12 cellular contexts compared by ENCODE assay signal in genomic region chr19:43561144-43561970, GRCh38. TPM values are rescaled to one million over a fixed set of nuclear protein-coding genes. Genes with fewer than 3 reads are reported as not detected.
A peak's percentile ranks its signal among the peaks of the same experiment; 100 is the strongest.
DNase-seq lines count a peak whose midpoint lies in the region; ATAC-seq, FAIRE-seq and TF ChIP-seq lines count a peak whose summit lies in the region.
"Had no signal": no experiment of that assay in that cellular context is flagged by ENCODE, and none has a peak within 500 bp of the region (broad histone marks: within the 10 kb centered on the region; RNA-seq: fewer than 3 reads in every experiment).

No MANE protein-coding gene starts in this region.

- peaks cover 0 to 3% (median 0%) of the 10 kb centered on the region in 7 donors for H3K9me3 Mint-ChIP-seq in CD14-positive monocyte
- no peaks in the 10 kb centered on the region for H3K9me3 Mint-ChIP-seq in neural progenitor cell

- H2AFZ ChIP-seq in K562 (ENCODE audit: low read depth, low read length) (no peak overlapping the region), neural progenitor cell (replicated peaks) (no peak overlapping the region)

- H3K36me3 ChIP-seq in K562 (ENCODE audit: control insufficient read depth, insufficient read depth, low read length): peaks cover 45% of the 10 kb centered on the region; the same call in 2 of the 3 replicates
- no peaks in the 10 kb centered on the region for H3K36me3 ChIP-seq in neural progenitor cell

- H3K4me3 ChIP-seq in HL-60 (replicated peaks; ENCODE audit: insufficient read depth, low read length) (no peak overlapping the region), K562 (no peak overlapping the region), neural progenitor cell (no peak overlapping the region)

- no peak for TF ChIP-seq EP300 in K562 (IDR thresholded peaks at IDR 0.05; ENCODE audit: low read length)

- H3K4me2 ChIP-seq in K562 (ENCODE audit: insufficient read depth, low read length) (no peak overlapping the region), neural progenitor cell (no peak overlapping the region)

- H3K27me3 Mint-ChIP-seq in CD14-positive monocyte (ENCODE audit: low read depth in 3 of 3) (peaks cover 0 to 4% (median 0%) of the 10 kb centered on the region in 3 donors), neural progenitor cell (ENCODE audit: insufficient read depth, low read depth) (no peaks in the 10 kb centered on the region)

- H3K36me3 Mint-ChIP-seq in CD14-positive monocyte: peaks cover 37 to 54% of the 10 kb centered on the region in 2 donors
- H3K36me3 Mint-ChIP-seq in neural progenitor cell: peaks cover 22% of the 10 kb centered on the region

- CTCF ChIA-PET in K562 (lab: Yijun Ruan, JAX; ENCODE audit: low intra/inter-chr PET ratio): no interaction called here

- no peaks in the 10 kb centered on the region for H3K9me1 ChIP-seq in K562 (ENCODE audit: control insufficient read depth, insufficient read depth, low read length)

- ATAC-seq in K562 (peak; percentile 21; the same call in 1 of the 3 replicates), GM18867 (IDR thresholded peaks at IDR 0.05; ENCODE audit: unreplicated experiment) (no peak)

- H3K9me3 ChIP-seq in K562 (replicated peaks; ENCODE audit: control insufficient read depth, insufficient read depth, low read depth, low read length) (no peaks in the 10 kb centered on the region), neural progenitor cell (ENCODE audit: low read depth) (no peaks in the 10 kb centered on the region)

- H4K20me1 ChIP-seq in K562 (replicated peaks; ENCODE audit: control insufficient read depth, insufficient read depth, low read length) (no peaks in the 10 kb centered on the region; the same call in 1 of the 2 replicates), neural progenitor cell (ENCODE audit: low read depth) (no peaks in the 10 kb centered on the region)

- peak overlapping the region; percentile 47 to 99 (median 95) for H3K27ac Mint-ChIP-seq in CD14-positive monocyte
- H3K27ac Mint-ChIP-seq in neural progenitor cell: no peak overlapping the region

- FAIRE-seq in K562 (lab: Jason Lieb, UNC): no peak
- FAIRE-seq: H1 had no signal

- WGBS in K562 (ENCODE audit: insufficient coverage, low coverage, missing lambda C conversion rate): 81% methylated on average over 12 of the region's 12 CpGs

- H3K4me1 Mint-ChIP-seq in CD14-positive monocyte: peaks cover 43% of the 10 kb centered on the region
- no peaks in the 10 kb centered on the region for H3K4me1 Mint-ChIP-seq in neural progenitor cell

- BruUV-seq in K562 (replicated peaks; lab: Mats Ljungman, UMichigan): no TSS peak

- H3F3A ChIP-seq in neural progenitor cell (ENCODE audit: low read depth): no peaks in the 10 kb centered on the region

- in situ Hi-C loops in K562 (cut with MboI): no loop called here

- no peak for TF ChIP-seq POLR2A in K562 (conservative IDR thresholded peaks at IDR 0.05)

- no peak for TF ChIP-seq CTCF in CD14-positive monocyte (IDR thresholded peaks at IDR 0.05)
- no peak for TF ChIP-seq CTCF in HL-60 (IDR thresholded peaks at IDR 0.05; ENCODE audit: insufficient read depth, low read length)
- TF ChIP-seq CTCF in K562 (IDR thresholded peaks at IDR 0.05 in 2 of 3, conservative IDR thresholded peaks at IDR 0.05 in 1 of 3; ENCODE audit: insufficient read depth in 2 of 3, low read depth in 1 of 3, low read length in 3 of 3): no peak
- TF ChIP-seq CTCF in neural progenitor cell (IDR thresholded peaks at IDR 0.05): no peak

- H3K27me3 ChIP-seq in HL-60 (ENCODE audit: insufficient read depth, poor library complexity, severe bottlenecking): no peaks in the 10 kb centered on the region
- H3K27me3 ChIP-seq in K562 (ENCODE audit: control insufficient read depth in 2 of 2, insufficient read depth in 2 of 2, low read length in 2 of 2): no peaks in the 10 kb centered on the region
- H3K27me3 ChIP-seq in neural progenitor cell: no peaks in the 10 kb centered on the region

- H3K27ac ChIP-seq in HL-60 (replicated peaks): peak overlapping the region; percentile 81
- peak overlapping the region; percentile 18; the same call in 1 of the 3 replicates for H3K27ac ChIP-seq in K562 (ENCODE audit: extremely low read depth, low read depth, low read length)
- H3K27ac ChIP-seq in neural progenitor cell: no peak overlapping the region

- H3K4me1 ChIP-seq in K562 (replicated peaks in 1 of 2; ENCODE audit: control insufficient read depth in 2 of 2, insufficient read depth in 2 of 2, low read length in 2 of 2): peaks cover 3 to 4% of the 10 kb centered on the region in 2 experiments; a peak in 4 of 5 replicates
- no peaks in the 10 kb centered on the region for H3K4me1 ChIP-seq in neural progenitor cell

- H3K9ac ChIP-seq in K562 (ENCODE audit: insufficient read depth in 1 of 2, low read depth in 2 of 2, low read length in 2 of 2) (no peak overlapping the region), neural progenitor cell (no peak overlapping the region)

- no peaks in the 10 kb centered on the region for H3K79me2 ChIP-seq in K562 (ENCODE audit: control insufficient read depth, insufficient read depth, low read length)
- no peaks in the 10 kb centered on the region for H3K79me2 ChIP-seq in neural progenitor cell (ENCODE audit: low read depth)

- POLR2A ChIA-PET in K562 (lab: Yijun Ruan, JAX): interaction anchor here (3.6 kb wide), 1 partner anchor 10 kb away, joined by 19 read pairs; no protein-coding TSS in a partner anchor

- H3K4me3 Mint-ChIP-seq in CD14-positive monocyte (no peak overlapping the region), neural progenitor cell (peak overlapping the region; percentile 7)

- intact Hi-C loops in CD14-positive monocyte (cut with micrococcal nuclease): no loop called here
- intact Hi-C loops in K562 (cut with micrococcal nuclease): no loop called here

- no peak for TF ChIP-seq RAD21 in K562 (CRISPR knock-in tag; conservative IDR thresholded peaks at IDR 0.05 in 1 of 2, IDR thresholded peaks at IDR 0.05 in 1 of 2)

- DNase-seq in CD14-positive monocyte (ENCODE audit: low spot score): no peak
- DNase-seq in HL-60 (ENCODE audit: low read depth in 1 of 2, low spot score in 1 of 2): no peak
- DNase-seq in K562 (ENCODE audit: extremely low read depth in 1 of 4, low spot score in 3 of 4): no peak
- DNase-seq in neural progenitor cell (ENCODE audit: low spot score): no peak
- DNase-seq in superior temporal gyrus (ENCODE audit: extremely low spot score): no peak
- no peak for DNase-seq in COLO668 (lab: John Stamatoyannopoulos, UW; ENCODE audit: unreplicated experiment)
- DNase-seq: NCI-H187 treated with DMSO at 0.1 percent for 48 hours; NCI-H774; stimulated activated CD4-positive, alpha-beta T cell treated with anti-CD3 and anti-CD28 coated beads, Interleukin-2, amount 100 ng/mL, for 48 hours had no signal

RNA-seq across cellular contexts. Expression of gene XRCC1, which starts 14.0 kb away (rescaled TPM):
- 10 to 100 TPM; 13.1 to 19.3 TPM for polyA plus RNA-seq in CD14-positive monocyte
- total RNA-seq in K562 (2011; cell fraction: chromatin; rRNA removed; ENCODE audit: low replicate concordance): 25.5 and 58.8 TPM in 2 replicates
- total RNA-seq in K562 (2011; cell fraction: nucleolus; rRNA removed): 39.7 and 51.4 TPM in 2 replicates
- total RNA-seq in K562 (2011; cell fraction: nucleoplasm; rRNA removed): 27.4 and 37.4 TPM in 2 replicates
- total RNA-seq in K562 (2014; rRNA removed): 31.5 and 40.2 TPM in 2 replicates
- total RNA-seq in K562 (2014; rRNA removed; fragmentation: Illumina TruSeq; extraction: Trizol): 10.4 and 13.7 TPM in 2 replicates
- 24.4 and 24.9 TPM in 2 replicates for total RNA-seq in K562 (2015; rRNA removed; fragmentation: Illumina TruSeq; extraction: Trizol)
- total RNA-seq in K562 (2021): 24.9 and 27.9 TPM in 2 replicates
- polyA plus RNA-seq in K562 (2011; rRNA removed): 21.8 and 23.3 TPM in 2 replicates
- polyA plus RNA-seq in K562 (2011; cell fraction: cytosol; rRNA removed): 24.3 and 42.9 TPM in 2 replicates
- 24.5 and 33.4 TPM in 2 replicates for polyA plus RNA-seq in K562 (2011; cell fraction: nucleus; rRNA removed)
- 32.0 and 53.8 TPM in 2 replicates for polyA plus RNA-seq in K562 (2012)
- 36.9 and 37.0 TPM in 2 replicates for polyA plus RNA-seq in K562 (2014; fragmentation: Illumina TruSeq; extraction: Trizol)
- polyA plus RNA-seq in K562 (2014; fragmentation: Nextera tagmentation; extraction: Ambion mirVana): 1 to 10 TPM; 1.5 to 5.2 TPM
- 33.8 and 34.9 TPM in 2 replicates for polyA plus RNA-seq in K562 (2014; rRNA removed)
- 15.2 and 24.9 TPM in 2 replicates for polyA minus RNA-seq in K562 (2011; rRNA and poly(A)+ RNA removed)
- polyA minus RNA-seq in K562 (2011; cell fraction: cytosol; rRNA and poly(A)+ RNA removed): 20.2 and 26.3 TPM in 2 replicates
- 17.1 and 18.3 TPM in 2 replicates for polyA minus RNA-seq in K562 (2011; cell fraction: nucleus; rRNA and poly(A)+ RNA removed)
- total RNA-seq in neural progenitor cell (ENCODE audit: low replicate concordance): 33.8 and 88.8 TPM in 2 replicates

RNA-seq across cellular contexts. Expression of gene PINLYP, which starts 14.2 kb away (rescaled TPM):
- polyA plus RNA-seq in CD14-positive monocyte (1 to 10 TPM in 1 of 2 donors, under 1 TPM in 1; 0.93 to 1.3 TPM), K562 (2011; rRNA removed) (1.0 and 1.5 TPM in 2 replicates), K562 (2014; fragmentation: Illumina TruSeq; extraction: Trizol) (2.8 and 4.7 TPM in 2 replicates), K562 (2014; fragmentation: Nextera tagmentation; extraction: Ambion mirVana) (1 to 10 TPM; 4.6 to 6.0 TPM), K562 (2014; rRNA removed) (6.7 and 8.0 TPM in 2 replicates)
- 0.30 and 1.1 TPM in 2 replicates for total RNA-seq in K562 (2011; cell fraction: chromatin; rRNA removed; ENCODE audit: low replicate concordance)
- 0.66 and 1.0 TPM in 2 replicates for total RNA-seq in K562 (2011; cell fraction: nucleolus; rRNA removed)
- 0.76 and 0.95 TPM in 2 replicates for total RNA-seq in K562 (2011; cell fraction: nucleoplasm; rRNA removed)
- total RNA-seq in K562 (2014; rRNA removed) (1.1 TPM in 2 replicates), K562 (2014; rRNA removed; fragmentation: Illumina TruSeq; extraction: Trizol) (1.1 and 1.7 TPM in 2 replicates), K562 (2015; rRNA removed; fragmentation: Illumina TruSeq; extraction: Trizol) (2.2 and 2.7 TPM in 2 replicates), K562 (2021) (1.00 and 2.4 TPM in 2 replicates), neural progenitor cell (ENCODE audit: low replicate concordance) (4.0 and 8.6 TPM in 2 replicates)
- polyA plus RNA-seq in K562 (2011; cell fraction: cytosol; rRNA removed): 0.73 and 1.8 TPM in 2 replicates
- 0.51 and 0.56 TPM in 2 replicates for polyA plus RNA-seq in K562 (2011; cell fraction: nucleus; rRNA removed)
- polyA plus RNA-seq in K562 (2012): 3.9 and 4.2 TPM in 2 replicates
- polyA minus RNA-seq in K562 (2011; rRNA and poly(A)+ RNA removed): 0.11 and 0.24 TPM in 2 replicates
- not detected in 2 replicates for polyA minus RNA-seq in K562 (2011; cell fraction: cytosol; rRNA and poly(A)+ RNA removed)
- 0.67 TPM in 1 of 2 replicates, not detected in the other for polyA minus RNA-seq in K562 (2011; cell fraction: nucleus; rRNA and poly(A)+ RNA removed)

RNA-seq across cellular contexts. Expression of gene ZNF575, which starts 28.4 kb away (rescaled TPM):
- polyA plus RNA-seq in CD14-positive monocyte (under 1 TPM; 0.25 to 0.79 TPM), K562 (2011; rRNA removed) (0.03 TPM in 1 of 2 replicates, not detected in the other), K562 (2014; fragmentation: Illumina TruSeq; extraction: Trizol) (not detected in 2 replicates), K562 (2014; fragmentation: Nextera tagmentation; extraction: Ambion mirVana) (not detected), K562 (2014; rRNA removed) (0.98 and 1.4 TPM in 2 replicates)
- not detected in 2 replicates for total RNA-seq in K562 (2011; cell fraction: chromatin; rRNA removed; ENCODE audit: low replicate concordance)
- not detected in 2 replicates for total RNA-seq in K562 (2011; cell fraction: nucleolus; rRNA removed)
- total RNA-seq in K562 (2011; cell fraction: nucleoplasm; rRNA removed): not detected in 2 replicates
- total RNA-seq in K562 (2014; rRNA removed) (0.32 and 0.37 TPM in 2 replicates), K562 (2014; rRNA removed; fragmentation: Illumina TruSeq; extraction: Trizol) (not detected in 2 replicates), K562 (2015; rRNA removed; fragmentation: Illumina TruSeq; extraction: Trizol) (not detected in 2 replicates), K562 (2021) (0.20 and 0.72 TPM in 2 replicates), neural progenitor cell (ENCODE audit: low replicate concordance) (not detected in 2 replicates)
- polyA plus RNA-seq in K562 (2011; cell fraction: cytosol; rRNA removed): 0.06 TPM in 1 of 2 replicates, not detected in the other
- 0.06 and 0.31 TPM in 2 replicates for polyA plus RNA-seq in K562 (2011; cell fraction: nucleus; rRNA removed)
- 0.25 and 0.65 TPM in 2 replicates for polyA plus RNA-seq in K562 (2012)
- polyA minus RNA-seq in K562 (2011; rRNA and poly(A)+ RNA removed): not detected in 2 replicates
- polyA minus RNA-seq in K562 (2011; cell fraction: cytosol; rRNA and poly(A)+ RNA removed): not detected in 2 replicates
- not detected in 2 replicates for polyA minus RNA-seq in K562 (2011; cell fraction: nucleus; rRNA and poly(A)+ RNA removed)
- total RNA-seq: H1, M059J had no signal

RNA-seq across cellular contexts. Expression of gene ETHE1, which starts 34.4 kb away (rescaled TPM):
- 100 to 1,000 TPM; 111 to 135 TPM for polyA plus RNA-seq in CD14-positive monocyte
- 5.9 and 15.8 TPM in 2 replicates for total RNA-seq in K562 (2011; cell fraction: chromatin; rRNA removed; ENCODE audit: low replicate concordance)
- 20.1 and 21.7 TPM in 2 replicates for total RNA-seq in K562 (2011; cell fraction: nucleolus; rRNA removed)
- total RNA-seq in K562 (2011; cell fraction: nucleoplasm; rRNA removed): 11.6 and 14.7 TPM in 2 replicates
- total RNA-seq in K562 (2014; rRNA removed): 15.7 and 17.1 TPM in 2 replicates
- 5.2 and 5.9 TPM in 2 replicates for total RNA-seq in K562 (2014; rRNA removed; fragmentation: Illumina TruSeq; extraction: Trizol)
- total RNA-seq in K562 (2015; rRNA removed; fragmentation: Illumina TruSeq; extraction: Trizol): 8.8 and 10.2 TPM in 2 replicates
- 9.1 and 13.0 TPM in 2 replicates for total RNA-seq in K562 (2021)
- 17.3 and 28.5 TPM in 2 replicates for polyA plus RNA-seq in K562 (2011; rRNA removed)
- 36.7 and 38.1 TPM in 2 replicates for polyA plus RNA-seq in K562 (2011; cell fraction: cytosol; rRNA removed)
- 28.8 and 29.7 TPM in 2 replicates for polyA plus RNA-seq in K562 (2011; cell fraction: nucleus; rRNA removed)
- 15.5 and 28.0 TPM in 2 replicates for polyA plus RNA-seq in K562 (2012)
- polyA plus RNA-seq in K562 (2014; fragmentation: Illumina TruSeq; extraction: Trizol): 10.2 and 13.8 TPM in 2 replicates
- 1 to 10 TPM; 2.9 to 5.4 TPM for polyA plus RNA-seq in K562 (2014; fragmentation: Nextera tagmentation; extraction: Ambion mirVana)
- 19.1 and 21.0 TPM in 2 replicates for polyA plus RNA-seq in K562 (2014; rRNA removed)
- 12.5 and 13.7 TPM in 2 replicates for polyA minus RNA-seq in K562 (2011; rRNA and poly(A)+ RNA removed)
- polyA minus RNA-seq in K562 (2011; cell fraction: cytosol; rRNA and poly(A)+ RNA removed): 9.9 and 10.0 TPM in 2 replicates
- 10.8 and 14.2 TPM in 2 replicates for polyA minus RNA-seq in K562 (2011; cell fraction: nucleus; rRNA and poly(A)+ RNA removed)
- total RNA-seq in neural progenitor cell (ENCODE audit: low replicate concordance): 13.6 and 27.8 TPM in 2 replicates

RNA-seq across cellular contexts. Expression of gene IRGQ, which starts 34.6 kb away (rescaled TPM):
- polyA plus RNA-seq in CD14-positive monocyte (1 to 10 TPM; 1.8 to 2.9 TPM), K562 (2011; rRNA removed) (8.3 and 11.2 TPM in 2 replicates), K562 (2014; fragmentation: Illumina TruSeq; extraction: Trizol) (3.4 and 5.1 TPM in 2 replicates), K562 (2014; fragmentation: Nextera tagmentation; extraction: Ambion mirVana) (10 to 100 TPM in 1 of 2 experiments, 1 to 10 TPM in 1; 3.5 to 11.2 TPM), K562 (2014; rRNA removed) (6.2 and 6.6 TPM in 2 replicates)
- total RNA-seq in K562 (2011; cell fraction: chromatin; rRNA removed; ENCODE audit: low replicate concordance): 18.5 and 25.1 TPM in 2 replicates
- 14.3 and 16.3 TPM in 2 replicates for total RNA-seq in K562 (2011; cell fraction: nucleolus; rRNA removed)
- 23.6 and 35.4 TPM in 2 replicates for total RNA-seq in K562 (2011; cell fraction: nucleoplasm; rRNA removed)
- total RNA-seq in K562 (2014; rRNA removed) (5.3 and 7.3 TPM in 2 replicates), K562 (2014; rRNA removed; fragmentation: Illumina TruSeq; extraction: Trizol) (8.8 and 9.6 TPM in 2 replicates), K562 (2015; rRNA removed; fragmentation: Illumina TruSeq; extraction: Trizol) (7.8 and 7.9 TPM in 2 replicates), K562 (2021) (16.8 and 19.2 TPM in 2 replicates), neural progenitor cell (ENCODE audit: low replicate concordance) (27.4 and 31.5 TPM in 2 replicates)
- polyA plus RNA-seq in K562 (2011; cell fraction: cytosol; rRNA removed): 6.4 and 14.2 TPM in 2 replicates
- 7.0 and 10.7 TPM in 2 replicates for polyA plus RNA-seq in K562 (2011; cell fraction: nucleus; rRNA removed)
- polyA plus RNA-seq in K562 (2012): 2.1 and 2.5 TPM in 2 replicates
- polyA minus RNA-seq in K562 (2011; rRNA and poly(A)+ RNA removed): 13.0 and 15.6 TPM in 2 replicates
- 8.6 and 11.0 TPM in 2 replicates for polyA minus RNA-seq in K562 (2011; cell fraction: cytosol; rRNA and poly(A)+ RNA removed)
- polyA minus RNA-seq in K562 (2011; cell fraction: nucleus; rRNA and poly(A)+ RNA removed): 2.2 and 3.3 TPM in 2 replicates
